In the genomic region with DNA sequence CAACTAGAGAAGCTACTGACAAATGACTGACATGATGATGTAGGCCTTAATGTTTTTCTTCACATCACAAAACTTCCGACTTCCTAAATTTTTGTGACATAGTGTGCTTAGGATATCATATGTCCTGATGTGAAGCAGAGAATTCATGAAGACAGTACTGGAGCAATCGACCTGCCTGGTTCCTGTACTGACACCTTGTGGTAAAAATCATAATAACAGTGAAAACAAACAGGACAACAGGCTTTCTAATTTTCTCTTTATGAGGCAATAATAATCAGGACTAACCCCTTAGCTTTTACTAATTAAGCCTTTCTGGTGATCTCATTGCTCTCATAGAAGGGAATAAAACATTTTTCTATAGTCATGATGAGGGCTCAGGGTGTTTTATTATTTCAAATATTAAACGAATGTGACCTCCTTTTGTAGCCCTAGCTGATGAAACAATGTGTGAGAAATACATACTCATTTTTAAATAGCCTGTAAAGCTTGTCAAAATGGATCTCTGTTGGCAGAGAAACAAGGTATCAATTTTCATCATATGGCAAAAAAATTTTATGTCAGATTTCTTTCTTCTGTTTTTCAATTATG, we compare ENCODE assay signal across 8 cellular contexts.
DNase-seq lines count a peak whose midpoint lies in the region; FAIRE-seq and TF ChIP-seq lines count a peak whose summit lies in the region.

No MANE protein-coding gene starts in this region.

- H3K27me3 ChIP-seq in small intestine (ENCODE audit: control insufficient read depth in 2 of 2, insufficient read depth in 2 of 2, low read length in 2 of 2), result no peaks in the 10 kb centered on the region
- H3K27me3 ChIP-seq in vagina, result no peaks in the 10 kb centered on the region

- H3K36me3 ChIP-seq in small intestine (ENCODE audit: control insufficient read depth in 2 of 2, insufficient read depth in 2 of 2, low read length in 2 of 2) (no peaks in the 10 kb centered on the region), vagina (no peaks in the 10 kb centered on the region)

- TF ChIP-seq CTCF in epithelial cell of proximal tubule (conservative IDR thresholded peaks at IDR 0.05; ENCODE audit: low read depth, low read length), result peak; percentile 57
- no peak for TF ChIP-seq CTCF in vagina (IDR thresholded peaks at IDR 0.05)

- H3K4me3 ChIP-seq in epithelial cell of proximal tubule (ENCODE audit: low read depth, low read length) (no peak overlapping the region), small intestine (ENCODE audit: low read depth in 1 of 2, low read length in 2 of 2) (no peak overlapping the region), vagina (no peak overlapping the region)

- FAIRE-seq in small intestine (lab: Jason Lieb, UNC), result peak; percentile 59

- WGBS in small intestine, 3 donors, result 14 to 18% (median 14%) methylated on average over 3 of the region's 3 CpGs

- no peaks in the 10 kb centered on the region for H3K4me1 ChIP-seq in small intestine (ENCODE audit: control insufficient read depth in 2 of 2, insufficient read depth in 1 of 2, low read depth in 1 of 2, low read length in 1 of 2)
- no peaks in the 10 kb centered on the region for H3K4me1 ChIP-seq in vagina

- DNase-seq in COLO829 (ENCODE audit: low spot score) (peak; percentile 28), GM19240 (ENCODE audit: insufficient read length, low spot score) (peak; percentile 3), NCI-H748 treated with DMSO at 0.1 percent for 48 hours (lab: John Stamatoyannopoulos, UW) (peak; percentile 2), epithelial cell of proximal tubule (ENCODE audit: low read depth) (no peak), small intestine (peak; percentile 7), vagina (ENCODE audit: extremely low spot score in 2 of 2) (no peak)
- no peak for DNase-seq in stimulated activated CD4-positive, alpha-beta T cell treated with anti-CD3 and anti-CD28 coated beads, Interleukin-2, amount 100 ng/mL, for 48 hours
- no peak for DNase-seq in activated CD4-positive, alpha-beta T cell treated with anti-CD3 and anti-CD28 coated beads, Interleukin-2, amount 50 U/mL, for 48 hours

- H3K27ac ChIP-seq in small intestine (ENCODE audit: low read depth in 1 of 2, low read length in 1 of 2), result no peak overlapping the region
- no peak overlapping the region for H3K27ac ChIP-seq in vagina

- intact Hi-C loops in vagina (cut with DNase I), result no loop called here

- H3K9me3 ChIP-seq in small intestine (ENCODE audit: control insufficient read depth, low read depth), result no peaks in the 10 kb centered on the region
- no peaks in the 10 kb centered on the region for H3K9me3 ChIP-seq in vagina

- no peak for TF ChIP-seq POLR2A in vagina (IDR thresholded peaks at IDR 0.05)

Comparison
In these comparisons a context has a peak if more than half of its experiments do, and no peak if none do; other contexts are left out.
1. DNase-seq: peak in COLO829 (single experiment), GM19240 (single experiment), NCI-H748 treated with DMSO at 0.1 percent for 48 hours (single experiment) and small intestine (single experiment); none in epithelial cell of proximal tubule (single experiment), stimulated activated CD4-positive, alpha-beta T cell treated with anti-CD3 and anti-CD28 coated beads, Interleukin-2, amount 100 ng/mL, for 48 hours (0 of 2), vagina (0 of 2) and activated CD4-positive, alpha-beta T cell treated with anti-CD3 and anti-CD28 coated beads, Interleukin-2, amount 50 U/mL, for 48 hours (0 of 2).